ENCODE assay signal across 13 cellular contexts in the genomic region with DNA sequence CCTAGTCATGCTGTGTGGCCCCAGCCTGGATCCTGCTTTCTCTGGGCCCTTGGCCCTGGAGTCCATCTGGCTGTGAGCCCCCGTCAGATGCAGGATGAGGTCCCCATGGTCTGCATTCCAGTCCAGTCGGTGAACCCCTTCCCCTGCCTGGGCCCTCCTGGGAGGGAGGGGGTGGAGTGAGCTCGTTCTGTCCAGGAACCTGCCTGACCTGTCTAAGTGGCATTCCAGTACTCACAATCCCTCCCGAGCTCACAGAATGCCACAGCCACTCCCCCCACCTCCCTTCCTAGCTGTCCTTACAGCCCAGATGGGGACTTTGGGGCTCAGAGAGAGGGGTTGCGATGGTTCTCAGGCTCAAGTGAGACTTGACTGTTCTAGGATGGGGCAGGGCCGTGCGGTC. TPM values are rescaled to one million over a fixed set of nuclear protein-coding genes. Genes with fewer than 3 reads are reported as not detected.
DNase-seq lines count a peak whose midpoint lies in the region; ATAC-seq and TF ChIP-seq lines count a peak whose summit lies in the region.
"Had no signal": no experiment of that assay in that cellular context is flagged by ENCODE, and none has a peak within 500 bp of the region (broad histone marks: within the 10 kb centered on the region; RNA-seq: fewer than 3 reads in every experiment).

No MANE protein-coding gene starts in this region.

- no peaks in the 10 kb centered on the region for H3K27me3 Mint-ChIP-seq in mesothelial cell of epicardium (ENCODE audit: low read depth)
- H3K27me3 Mint-ChIP-seq: activated naive CD8-positive, alpha-beta T cell treated with anti-CD3 and anti-CD28 coated beads for 36 hours had no signal

- H3K27me3 ChIP-seq in HUES48 (ENCODE audit: control insufficient read depth, insufficient read depth, low read length) (no peaks in the 10 kb centered on the region), thyroid gland (no peaks in the 10 kb centered on the region)

- ATAC-seq in HG02759 (IDR thresholded peaks at IDR 0.05; ENCODE audit: unreplicated experiment) (no peak), GM18907 (IDR thresholded peaks at IDR 0.05; ENCODE audit: unreplicated experiment) (no peak)
- ATAC-seq: left ventricle myocardium superior, right cardiac atrium had no signal

- peak overlapping the region; percentile 98 for H3K27ac Mint-ChIP-seq in mesothelial cell of epicardium
- H3K27ac Mint-ChIP-seq: activated naive CD8-positive, alpha-beta T cell treated with anti-CD3 and anti-CD28 coated beads for 36 hours had no signal

- TF ChIP-seq CTCF in epithelial cell of esophagus (IDR thresholded peaks at IDR 0.05; ENCODE audit: insufficient read depth, low read depth, low read length, missing control alignments) (no peak), mesothelial cell of epicardium (IDR thresholded peaks at IDR 0.05; ENCODE audit: unreplicated experiment) (no peak), thyroid gland (IDR thresholded peaks at IDR 0.05) (no peak)

- H3K4me3 Mint-ChIP-seq in mesothelial cell of epicardium: no peak overlapping the region
- H3K4me3 Mint-ChIP-seq: activated naive CD8-positive, alpha-beta T cell treated with anti-CD3 and anti-CD28 coated beads for 36 hours had no signal

- H3K9me3 Mint-ChIP-seq in mesothelial cell of epicardium: no peaks in the 10 kb centered on the region
- H3K9me3 Mint-ChIP-seq: activated naive CD8-positive, alpha-beta T cell treated with anti-CD3 and anti-CD28 coated beads for 36 hours had no signal

- TF ChIP-seq POLR2A in thyroid gland (IDR thresholded peaks at IDR 0.05): no peak

- no peak overlapping the region for H3K4me3 ChIP-seq in HUES48 (ENCODE audit: low read depth, low read length)
- no peak overlapping the region for H3K4me3 ChIP-seq in epithelial cell of esophagus (ENCODE audit: low read length)
- no peak overlapping the region for H3K4me3 ChIP-seq in thyroid gland (replicated peaks in 1 of 3)

- 43 to 68% methylated on average over 2 to 5 of the region's 7 CpGs for WGBS in thyroid gland, 2 donors

- H3K36me3 Mint-ChIP-seq in mesothelial cell of epicardium: peaks cover 1% of the 10 kb centered on the region
- H3K36me3 Mint-ChIP-seq: activated naive CD8-positive, alpha-beta T cell treated with anti-CD3 and anti-CD28 coated beads for 36 hours had no signal

- intact Hi-C loops in thyroid gland (cut with DNase I): no loop called here

- H3K27ac ChIP-seq in HUES48 (ENCODE audit: low read depth, low read length) (peak overlapping the region; percentile 7), thyroid gland (peak overlapping the region; percentile 7 to 74 (median 41))

- peaks cover 39% of the 10 kb centered on the region for H3K4me1 Mint-ChIP-seq in mesothelial cell of epicardium

- H3K9me3 ChIP-seq in HUES48 (ENCODE audit: control insufficient read depth, insufficient read depth, low read length) (no peaks in the 10 kb centered on the region), thyroid gland (no peaks in the 10 kb centered on the region)
- H3K9me3 ChIP-seq: SK-N-SH had no signal

- H3K36me3 ChIP-seq in HUES48 (ENCODE audit: control insufficient read depth, insufficient read depth, low read length): no peaks in the 10 kb centered on the region
- H3K36me3 ChIP-seq in thyroid gland: no peaks in the 10 kb centered on the region

- DNase-seq in epithelial cell of esophagus (ENCODE audit: low read depth) (peak; percentile 62), mesothelial cell of epicardium (ENCODE audit: low spot score in 2 of 2, unreplicated experiment in 2 of 2) (peak; percentile 47 to 63), thyroid gland (peak; percentile 83 to 84), NOMO-1 (lab: John Stamatoyannopoulos, UW; ENCODE audit: unreplicated experiment in 2 of 2) (no peak)
- DNase-seq: activated naive CD8-positive, alpha-beta T cell treated with anti-CD3 and anti-CD28 coated beads for 36 hours; activated T-cell treated with anti-CD3 and anti-CD28 coated beads, Interleukin-2, amount 50 U/mL, for 48 hours; hippocampal formation; left ventricle myocardium superior; SK-N-SH had no signal

- no peaks in the 10 kb centered on the region for H3K4me1 ChIP-seq in HUES48 (ENCODE audit: control insufficient read depth, insufficient read depth, low read length)
- H3K4me1 ChIP-seq in thyroid gland: peaks cover 23 to 49% of the 10 kb centered on the region in 2 donors

- no peak overlapping the region for H3K9ac ChIP-seq in HUES48 (ENCODE audit: low read depth, low read length)
- H3K9ac ChIP-seq: SK-N-SH had no signal

RNA-seq across cellular contexts. Expression of gene SPNS2, which starts 15.5 kb away (rescaled TPM):
- total RNA-seq in mesothelial cell of epicardium (12.2 to 13.7 TPM (median 13.2 TPM) in 3 replicates), thyroid gland (10 to 100 TPM in 1 of 4 donors, 1 to 10 TPM in 3; 5.6 to 16.3 (median 8.1) TPM)

RNA-seq across cellular contexts. Expression of gene MYBBP1A, which starts 41.0 kb away (rescaled TPM):
- total RNA-seq in mesothelial cell of epicardium (69.5 to 74.6 TPM (median 73.5 TPM) in 3 replicates), thyroid gland (10 to 100 TPM; 23.5 to 50.2 (median 37.6) TPM)

RNA-seq across cellular contexts. Expression of gene GGT6, which starts 46.2 kb away (rescaled TPM):
- 0.09 to 0.27 TPM (median 0.22 TPM) in 3 replicates for total RNA-seq in mesothelial cell of epicardium
- total RNA-seq in thyroid gland: 1 to 10 TPM in 1 of 4 donors, under 1 TPM in 1, not detected in 2; 0.56 to 1.3 TPM
- total RNA-seq: activated naive CD8-positive, alpha-beta T cell treated with anti-CD3 and anti-CD28 coated beads for 36 hours; right cardiac atrium had no signal

Comparison
In these comparisons a context has a peak if more than half of its experiments do, and no peak if none do; other contexts are left out.
1. DNase-seq: peak in epithelial cell of esophagus (single experiment), mesothelial cell of epicardium (2 of 2) and thyroid gland (2 of 2); none in NOMO-1 (0 of 2).